ENCODE assay signal across 7 cellular contexts in the genomic region with DNA sequence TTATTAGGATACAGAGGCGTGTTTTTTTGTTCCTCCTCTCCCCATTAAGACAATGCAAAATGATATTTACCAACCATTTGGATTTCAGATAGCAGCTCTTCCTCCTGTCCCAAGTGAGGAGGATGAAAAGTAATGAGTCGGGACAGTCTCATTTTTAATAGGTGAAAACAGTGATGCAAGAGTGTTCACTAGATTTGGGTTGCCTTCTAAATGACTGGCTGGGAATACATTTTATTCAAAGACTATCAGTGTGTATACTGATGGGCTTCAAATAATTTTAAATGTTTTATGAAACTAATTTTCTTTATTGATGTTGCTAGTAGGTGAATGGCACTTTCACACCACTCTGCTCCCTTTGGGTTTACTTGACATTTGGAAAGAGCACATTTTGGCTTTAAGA. TPM values are rescaled to one million over a fixed set of nuclear protein-coding genes. Genes with fewer than 3 reads are reported as not detected.
DNase-seq lines count a peak whose midpoint lies in the region; ATAC-seq, FAIRE-seq and TF ChIP-seq lines count a peak whose summit lies in the region.

No MANE protein-coding gene starts in this region.

- no peaks in the 10 kb centered on the region for H3K9me3 Mint-ChIP-seq in activated CD8-positive, alpha-beta T cell treated with anti-CD3 and anti-CD28 coated beads, Interleukin-2, amount 10 ng/mL, durations not matched to agents 7 days and 5 days (ENCODE audit: insufficient read depth)
- H3K9me3 Mint-ChIP-seq in stimulated activated naive CD8-positive, alpha-beta T cell treated with anti-CD3 and anti-CD28 coated beads, Interleukin-15, amount 100 ng/mL, for 72 hours, result no peaks in the 10 kb centered on the region

- peak overlapping the region; percentile 92 for H3K4me3 ChIP-seq in HL-60 (replicated peaks; ENCODE audit: insufficient read depth, low read length)
- H3K4me3 ChIP-seq in iPS-18a (ENCODE audit: low read length), result peak overlapping the region; percentile 85
- H3K4me3 ChIP-seq in small intestine (ENCODE audit: low read depth in 1 of 2, low read length in 2 of 2), result peak overlapping the region in 1 of 2 donors; percentile 82

- no peak for TF ChIP-seq CTCF in HL-60 (IDR thresholded peaks at IDR 0.05; ENCODE audit: insufficient read depth, low read length)

- peaks cover 6% of the 10 kb centered on the region for H3K36me3 ChIP-seq in iPS-18a (ENCODE audit: control insufficient read depth, low read depth, low read length)
- H3K36me3 ChIP-seq in small intestine (ENCODE audit: control insufficient read depth in 2 of 2, insufficient read depth in 2 of 2, low read length in 2 of 2), result no peaks in the 10 kb centered on the region

- H3K27ac Mint-ChIP-seq in activated CD8-positive, alpha-beta T cell treated with anti-CD3 and anti-CD28 coated beads, Interleukin-2, amount 10 ng/mL, durations not matched to agents 7 days and 5 days, result peak overlapping the region; percentile 87
- peak overlapping the region; percentile 90 to 93 for H3K27ac Mint-ChIP-seq in stimulated activated naive CD8-positive, alpha-beta T cell treated with anti-CD3 and anti-CD28 coated beads, Interleukin-15, amount 100 ng/mL, for 72 hours

- H3K9ac ChIP-seq in iPS-18a (ENCODE audit: low read length), result peak overlapping the region; percentile 65

- peaks cover 20% of the 10 kb centered on the region for H3K4me1 Mint-ChIP-seq in activated CD8-positive, alpha-beta T cell treated with anti-CD3 and anti-CD28 coated beads, Interleukin-2, amount 10 ng/mL, durations not matched to agents 7 days and 5 days (ENCODE audit: low read depth)
- H3K4me1 Mint-ChIP-seq in stimulated activated naive CD8-positive, alpha-beta T cell treated with anti-CD3 and anti-CD28 coated beads, Interleukin-15, amount 100 ng/mL, for 72 hours, result peaks cover 27% of the 10 kb centered on the region

- H3K4me3 Mint-ChIP-seq in activated CD8-positive, alpha-beta T cell treated with anti-CD3 and anti-CD28 coated beads, Interleukin-2, amount 10 ng/mL, durations not matched to agents 7 days and 5 days, result peak overlapping the region; percentile 85
- peak overlapping the region; percentile 96 to 97 for H3K4me3 Mint-ChIP-seq in stimulated activated naive CD8-positive, alpha-beta T cell treated with anti-CD3 and anti-CD28 coated beads, Interleukin-15, amount 100 ng/mL, for 72 hours

- DNase-seq in HL-60 (ENCODE audit: low read depth in 1 of 2, low spot score in 1 of 2), result no peak
- DNase-seq in activated CD8-positive, alpha-beta T cell treated with anti-CD3 and anti-CD28 coated beads, Interleukin-2, amount 10 ng/mL, durations not matched to agents 7 days and 5 days, result no peak
- DNase-seq in stimulated activated naive CD8-positive, alpha-beta T cell treated with anti-CD3 and anti-CD28 coated beads, Interleukin-15, amount 100 ng/mL, for 72 hours, result no peak
- DNase-seq in small intestine, result no peak
- no peak for DNase-seq in NCI-H187 (lab: John Stamatoyannopoulos, UW)

- WGBS in small intestine, 3 donors, result 27 to 36% (median 33%) methylated on average over 2 of the region's 2 CpGs

- H3K9me3 ChIP-seq in iPS-18a (ENCODE audit: control insufficient read depth, low read depth, low read length) (no peaks in the 10 kb centered on the region), small intestine (ENCODE audit: control insufficient read depth, low read depth) (no peaks in the 10 kb centered on the region)

- H3K27ac ChIP-seq in HL-60 (replicated peaks) (peak overlapping the region; percentile 81), iPS-18a (ENCODE audit: low read length) (no peak overlapping the region), small intestine (ENCODE audit: low read depth in 1 of 2, low read length in 1 of 2) (peak overlapping the region in 1 of 2 donors; percentile 71)

- POLR2A ChIA-PET in activated CD8-positive, alpha-beta T cell treated with anti-CD3 and anti-CD28 coated beads, Interleukin-2, amount 10 ng/mL, durations not matched to agents 7 days and 5 days (lab: Charles Lee), result interaction anchor here (0.8 to 1.0 kb wide), 3 partner anchors 8 to 32 kb away, joined by 3 to 4 read pairs (median 3); no protein-coding TSS in a partner anchor

- ATAC-seq in activated CD8-positive, alpha-beta T cell treated with anti-CD3 and anti-CD28 coated beads, Interleukin-2, amount 10 ng/mL, durations not matched to agents 7 days and 5 days, result no peak
- ATAC-seq in stimulated activated naive CD8-positive, alpha-beta T cell treated with anti-CD3 and anti-CD28 coated beads, Interleukin-15, amount 100 ng/mL, for 72 hours, result no peak
- ATAC-seq in HG03354 (IDR thresholded peaks at IDR 0.05; ENCODE audit: poor library complexity, severe bottlenecking, unreplicated experiment), result no peak

- FAIRE-seq in small intestine (lab: Jason Lieb, UNC), result no peak

- CTCF ChIA-PET in activated CD8-positive, alpha-beta T cell treated with anti-CD3 and anti-CD28 coated beads, Interleukin-2, amount 10 ng/mL, durations not matched to agents 7 days and 5 days (lab: Charles Lee), result interaction anchor here (1.0 kb wide), 1 partner anchor 126 kb away, joined by 3 read pairs; no protein-coding TSS in a partner anchor

- H3K27me3 ChIP-seq in HL-60 (ENCODE audit: insufficient read depth, poor library complexity, severe bottlenecking) (no peaks in the 10 kb centered on the region), iPS-18a (ENCODE audit: control insufficient read depth, insufficient read depth, low read length) (no peaks in the 10 kb centered on the region), small intestine (ENCODE audit: control insufficient read depth in 2 of 2, insufficient read depth in 2 of 2, low read length in 2 of 2) (no peaks in the 10 kb centered on the region)

- H3K27me3 Mint-ChIP-seq in activated CD8-positive, alpha-beta T cell treated with anti-CD3 and anti-CD28 coated beads, Interleukin-2, amount 10 ng/mL, durations not matched to agents 7 days and 5 days (ENCODE audit: low read depth), result no peaks in the 10 kb centered on the region
- H3K27me3 Mint-ChIP-seq in stimulated activated naive CD8-positive, alpha-beta T cell treated with anti-CD3 and anti-CD28 coated beads, Interleukin-15, amount 100 ng/mL, for 72 hours, result no peaks in the 10 kb centered on the region

- H3K36me3 Mint-ChIP-seq in activated CD8-positive, alpha-beta T cell treated with anti-CD3 and anti-CD28 coated beads, Interleukin-2, amount 10 ng/mL, durations not matched to agents 7 days and 5 days (ENCODE audit: low read depth), result peaks cover 23% of the 10 kb centered on the region

- H3K4me1 ChIP-seq in iPS-18a (ENCODE audit: control insufficient read depth, low read depth, low read length) (peaks cover 22% of the 10 kb centered on the region), small intestine (ENCODE audit: control insufficient read depth in 2 of 2, insufficient read depth in 1 of 2, low read depth in 1 of 2, low read length in 1 of 2) (peaks cover 0 to 4% of the 10 kb centered on the region in 2 donors)

RNA-seq across cellular contexts. Expression of gene RCOR3, which starts 2.1 kb away (rescaled TPM):
- 10 to 100 TPM; 47.2 to 50.6 TPM for total RNA-seq in activated CD8-positive, alpha-beta T cell treated with anti-CD3 and anti-CD28 coated beads, Interleukin-2, amount 10 ng/mL, durations not matched to agents 7 days and 5 days
- polyA plus RNA-seq in small intestine, result 10 to 100 TPM; 17.8 to 38.7 (median 21.9) TPM
